In the genomic region with DNA sequence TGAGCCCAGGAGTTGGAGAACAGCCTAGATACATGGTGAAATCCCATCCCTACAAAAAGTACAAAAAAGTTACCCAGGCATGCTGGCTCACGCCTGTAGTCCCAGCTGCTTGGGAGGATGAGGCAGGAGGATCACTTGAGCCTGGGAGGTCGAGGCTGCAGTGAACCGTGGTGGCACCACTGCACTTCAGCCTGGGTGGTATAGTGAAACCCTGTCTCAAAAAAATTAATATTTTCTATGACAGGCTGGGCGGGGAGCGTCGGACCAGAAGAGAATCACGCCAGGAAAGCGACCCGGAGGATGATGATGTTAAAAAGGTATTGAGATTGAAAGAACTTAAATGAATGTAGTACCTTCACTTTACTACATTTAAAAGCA, we compare ENCODE assay signal across 1 cellular context.
TF ChIP-seq lines count a peak whose summit lies in the region.

No MANE protein-coding gene starts in this region.

TF ChIP-seq in A549, 52 proteins besides CTCF, POLR2A, EP300 and RAD21:
- TF ChIP-seq USF2 (IDR thresholded peaks at IDR 0.05) (no peak), SMC3 (IDR thresholded peaks at IDR 0.05) (no peak), KDM5A (IDR thresholded peaks at IDR 0.05) (no peak), CHD4 (IDR thresholded peaks at IDR 0.05; ENCODE audit: borderline replicate concordance) (no peak), JUN (IDR thresholded peaks at IDR 0.05) (no peak), ELK1 (IDR thresholded peaks at IDR 0.05; ENCODE audit: low read depth, low read length) (no peak), RFX5 (IDR thresholded peaks at IDR 0.05) (no peak), FOSB (CRISPR knock-in tag; IDR thresholded peaks at IDR 0.05) (no peak), MAZ (IDR thresholded peaks at IDR 0.05; ENCODE audit: borderline replicate concordance, low read depth, low read length) (no peak), BCL3 (IDR thresholded peaks at IDR 0.05) (no peak), ZC3H11A (IDR thresholded peaks at IDR 0.05) (no peak), HDAC2 (IDR thresholded peaks at IDR 0.05) (no peak), BHLHE40 (IDR thresholded peaks at IDR 0.05; ENCODE audit: low read depth, low read length) (no peak), CHD2 (IDR thresholded peaks at IDR 0.05; ENCODE audit: low read length, partially characterized antibody) (no peak), NR3C1 (IDR thresholded peaks at IDR 0.05) (no peak)
- TF ChIP-seq, protein P1, sequence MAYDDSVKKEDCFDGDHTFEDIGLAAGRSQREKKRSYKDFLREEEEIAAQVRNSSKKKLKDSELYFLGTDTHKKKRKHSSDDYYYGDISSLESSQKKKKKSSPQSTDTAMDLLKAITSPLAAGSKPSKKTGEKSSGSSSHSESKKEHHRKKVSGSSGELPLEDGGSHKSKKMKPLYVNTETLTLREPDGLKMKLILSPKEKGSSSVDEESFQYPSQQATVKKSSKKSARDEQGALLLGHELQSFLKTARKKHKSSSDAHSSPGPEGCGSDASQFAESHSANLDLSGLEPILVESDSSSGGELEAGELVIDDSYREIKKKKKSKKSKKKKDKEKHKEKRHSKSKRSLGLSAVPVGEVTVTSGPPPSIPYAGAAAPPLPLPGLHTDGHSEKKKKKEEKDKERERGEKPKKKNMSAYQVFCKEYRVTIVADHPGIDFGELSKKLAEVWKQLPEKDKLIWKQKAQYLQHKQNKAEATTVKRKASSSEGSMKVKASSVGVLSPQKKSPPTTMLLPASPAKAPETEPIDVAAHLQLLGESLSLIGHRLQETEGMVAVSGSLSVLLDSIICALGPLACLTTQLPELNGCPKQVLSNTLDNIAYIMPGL (CRISPR knock-in tag; IDR thresholded peaks at IDR 0.05; ENCODE audit: borderline replicate concordance) = no peak
